In genomic region chr12:121773011-121773777, GRCh38 we compare ENCODE assay signal across 8 cellular contexts. TPM values are rescaled to one million over a fixed set of nuclear protein-coding genes. Genes with fewer than 3 reads are reported as not detected.
DNase-seq lines count a peak whose midpoint lies in the region; ATAC-seq, FAIRE-seq and TF ChIP-seq lines count a peak whose summit lies in the region.

No MANE protein-coding gene starts in this region.

- intact Hi-C loops in activated T-helper 1 cell treated with anti-CD3 and anti-CD28 coated beads, Interleukin-12 subunit alpha, Interleukin-12 subunit beta, Interleukin-2, Interleukin-4 antibody, amounts not matched to agents 30 ng/mL and 10 ng/mL and 1 ng/mL, durations not matched to agents 14 hours and 24 hours and 36 hours (cut with micrococcal nuclease): loop anchor here (1.0 kb wide), 3 partner anchors 61 to 221 kb away; partner anchors contain the start of gene TMEM120B

- peak; percentile 84 for TF ChIP-seq CTCF in fibroblast of the aortic adventitia (IDR thresholded peaks at IDR 0.05; ENCODE audit: insufficient read depth, low read length)
- TF ChIP-seq CTCF in osteocyte (IDR thresholded peaks at IDR 0.05): peak; percentile 78

- H3K4me1 Mint-ChIP-seq in activated T-helper 1 cell treated with anti-CD3 and anti-CD28 coated beads, Interleukin-12 subunit alpha, Interleukin-12 subunit beta, Interleukin-2, Interleukin-4 antibody, amounts not matched to agents 30 ng/mL and 10 ng/mL and 1 ng/mL, durations not matched to agents 14 hours and 24 hours and 36 hours (ENCODE audit: low read depth): peaks cover 7% of the 10 kb centered on the region
- peaks cover 12% of the 10 kb centered on the region for H3K4me1 Mint-ChIP-seq in osteocyte (ENCODE audit: unreplicated experiment)

- peak overlapping the region; percentile 44; the same call in 1 of the 2 replicates for H3K27ac ChIP-seq in HUES64 (ENCODE audit: low read depth, low read length)

- H3K27me3 Mint-ChIP-seq in activated T-helper 1 cell treated with anti-CD3 and anti-CD28 coated beads, Interleukin-12 subunit alpha, Interleukin-12 subunit beta, Interleukin-2, Interleukin-4 antibody, amounts not matched to agents 30 ng/mL and 10 ng/mL and 1 ng/mL, durations not matched to agents 14 hours and 24 hours and 36 hours (ENCODE audit: insufficient read depth): no peaks in the 10 kb centered on the region
- no peaks in the 10 kb centered on the region for H3K27me3 Mint-ChIP-seq in osteocyte (ENCODE audit: unreplicated experiment)

- H3K9me3 ChIP-seq in HUES64 (ENCODE audit: insufficient read depth, low read depth, low read length): no peaks in the 10 kb centered on the region

- no peaks in the 10 kb centered on the region for H3K9me3 Mint-ChIP-seq in activated T-helper 1 cell treated with anti-CD3 and anti-CD28 coated beads, Interleukin-12 subunit alpha, Interleukin-12 subunit beta, Interleukin-2, Interleukin-4 antibody, amounts not matched to agents 30 ng/mL and 10 ng/mL and 1 ng/mL, durations not matched to agents 14 hours and 24 hours and 36 hours
- H3K9me3 Mint-ChIP-seq in osteocyte (ENCODE audit: unreplicated experiment): no peaks in the 10 kb centered on the region

- H3K27ac Mint-ChIP-seq in activated T-helper 1 cell treated with anti-CD3 and anti-CD28 coated beads, Interleukin-12 subunit alpha, Interleukin-12 subunit beta, Interleukin-2, Interleukin-4 antibody, amounts not matched to agents 30 ng/mL and 10 ng/mL and 1 ng/mL, durations not matched to agents 14 hours and 24 hours and 36 hours: no peak overlapping the region
- peak overlapping the region; percentile 52 for H3K27ac Mint-ChIP-seq in osteocyte (ENCODE audit: unreplicated experiment)

- no peak overlapping the region for H3K4me3 Mint-ChIP-seq in activated T-helper 1 cell treated with anti-CD3 and anti-CD28 coated beads, Interleukin-12 subunit alpha, Interleukin-12 subunit beta, Interleukin-2, Interleukin-4 antibody, amounts not matched to agents 30 ng/mL and 10 ng/mL and 1 ng/mL, durations not matched to agents 14 hours and 24 hours and 36 hours
- no peak overlapping the region for H3K4me3 Mint-ChIP-seq in osteocyte (ENCODE audit: unreplicated experiment)

- peak; percentile 96 for FAIRE-seq in urothelium cell line (lab: Jason Lieb, UNC)

- 61% methylated on average over 14 of the region's 14 CpGs for WGBS in HUES64

- in situ Hi-C loops in Caki2 (cut with HindIII; ENCODE audit: low pct_unique_long_range_greater_than_20kb, low sequenced_read_pairs): no loop called here

- DNase-seq in Caki2 (ENCODE audit: low read depth): peak; percentile 66
- DNase-seq in OCI-M1 (lab: John Stamatoyannopoulos, UW): peak; percentile 81
- DNase-seq in activated T-helper 1 cell treated with anti-CD3 and anti-CD28 coated beads, Interleukin-12 subunit alpha, Interleukin-12 subunit beta, Interleukin-2, Interleukin-4 antibody, amounts not matched to agents 30 ng/mL and 10 ng/mL and 1 ng/mL, durations not matched to agents 14 hours and 24 hours and 36 hours (ENCODE audit: low spot score): peak; percentile 71
- DNase-seq in fibroblast of the aortic adventitia (ENCODE audit: low read depth): peak; percentile 64
- no peak for DNase-seq in osteocyte (ENCODE audit: extremely low spot score, unreplicated experiment)
- DNase-seq in urothelium cell line (ENCODE audit: low spot score): peak; percentile 82

- H3K4me1 ChIP-seq in HUES64 (ENCODE audit: insufficient read depth, low read length): peaks cover 20% of the 10 kb centered on the region

- H3K4me3 ChIP-seq in HUES64 (ENCODE audit: low read length): no peak overlapping the region
- no peak overlapping the region for H3K4me3 ChIP-seq in fibroblast of the aortic adventitia (ENCODE audit: low read depth, low read length)

- H3K36me3 Mint-ChIP-seq in activated T-helper 1 cell treated with anti-CD3 and anti-CD28 coated beads, Interleukin-12 subunit alpha, Interleukin-12 subunit beta, Interleukin-2, Interleukin-4 antibody, amounts not matched to agents 30 ng/mL and 10 ng/mL and 1 ng/mL, durations not matched to agents 14 hours and 24 hours and 36 hours (ENCODE audit: low read depth): no peaks in the 10 kb centered on the region
- no peaks in the 10 kb centered on the region for H3K36me3 Mint-ChIP-seq in osteocyte (ENCODE audit: unreplicated experiment)

- H3K36me3 ChIP-seq in HUES64 (ENCODE audit: insufficient read depth, low read length): no peaks in the 10 kb centered on the region

- ATAC-seq in GM21360 (IDR thresholded peaks at IDR 0.05; ENCODE audit: unreplicated experiment): peak; percentile 61

- no peaks in the 10 kb centered on the region for H3K27me3 ChIP-seq in HUES64 (ENCODE audit: insufficient read depth, low read length)

- no peak overlapping the region for H3K9ac ChIP-seq in HUES64 (ENCODE audit: low read depth, low read length)

RNA-seq across cellular contexts. Expression of gene RHOF, which starts 20.3 kb away (rescaled TPM):
- 54.8 and 81.4 TPM in 2 replicates for total RNA-seq in Caki2 (2014; rRNA removed; shearing (Covaris generic); ENCODE audit: low replicate concordance)
- 15.1 TPM for polyA plus RNA-seq in HUES64 (2013, experiment 1 of 2)
- 15.5 TPM for polyA plus RNA-seq in HUES64 (2013, experiment 2 of 2)
- 111 and 112 TPM in 2 replicates for total RNA-seq in activated T-helper 1 cell treated with anti-CD3 and anti-CD28 coated beads, Interleukin-12 subunit alpha, Interleukin-12 subunit beta, Interleukin-2, Interleukin-4 antibody, amounts not matched to agents 30 ng/mL and 10 ng/mL and 1 ng/mL, durations not matched to agents 14 hours and 24 hours and 36 hours
- total RNA-seq in fibroblast of the aortic adventitia (ENCODE audit: low replicate concordance): 10.9 and 13.1 TPM in 2 replicates
- 11.3 and 11.9 TPM in 2 replicates for total RNA-seq in osteocyte

RNA-seq across cellular contexts. Expression of gene SETD1B, which starts 30.6 kb away (rescaled TPM):
- 0.61 and 3.4 TPM in 2 replicates for total RNA-seq in Caki2 (2014; rRNA removed; shearing (Covaris generic); ENCODE audit: low replicate concordance)
- 8.4 TPM for polyA plus RNA-seq in HUES64 (2013, experiment 1 of 2)
- polyA plus RNA-seq in HUES64 (2013, experiment 2 of 2): 8.3 TPM
- total RNA-seq in activated T-helper 1 cell treated with anti-CD3 and anti-CD28 coated beads, Interleukin-12 subunit alpha, Interleukin-12 subunit beta, Interleukin-2, Interleukin-4 antibody, amounts not matched to agents 30 ng/mL and 10 ng/mL and 1 ng/mL, durations not matched to agents 14 hours and 24 hours and 36 hours: 32.0 and 33.0 TPM in 2 replicates
- total RNA-seq in fibroblast of the aortic adventitia (ENCODE audit: low replicate concordance) (5.0 and 6.1 TPM in 2 replicates), osteocyte (21.0 and 21.8 TPM in 2 replicates)
